ENCODE assay signal across 8 cellular contexts in genomic region chr5:176647030-176647869, GRCh38. TPM values are rescaled to one million over a fixed set of nuclear protein-coding genes. Genes with fewer than 3 reads are reported as not detected.
A peak's percentile ranks its signal among the peaks of the same experiment; 100 is the strongest.
DNase-seq lines count a peak whose midpoint lies in the region; ATAC-seq and TF ChIP-seq lines count a peak whose summit lies in the region.

TSPAN17 (plus strand) TSS chr5:176647484; CDS start chr5:176647616, 132 bp downstream.

- no peaks in the 10 kb centered on the region for H3K36me3 ChIP-seq in KMS-11 (ENCODE audit: insufficient read depth)
- peaks cover 3% of the 10 kb centered on the region; the same call in 1 of the 2 replicates for H3K36me3 ChIP-seq in Panc1 (ENCODE audit: control insufficient read depth, insufficient read depth, low read length)
- H3K36me3 ChIP-seq in esophagus (ENCODE audit: control insufficient read depth in 2 of 2, insufficient read depth in 2 of 2, low read length in 1 of 2): no peaks in the 10 kb centered on the region
- no peaks in the 10 kb centered on the region for H3K36me3 ChIP-seq in muscle layer of colon (ENCODE audit: insufficient read depth, low read length)

- intact Hi-C loops in Panc1 (cut with micrococcal nuclease; ENCODE audit: unreplicated experiment): no loop called here

- 0 out of 2 replicates have a peak, but pooled peaks have one; percentile 15 for TF ChIP-seq CTCF in KMS-11 (conservative IDR thresholded peaks at IDR 0.05; ENCODE audit: low read depth, low read length)
- TF ChIP-seq CTCF in Panc1 (IDR thresholded peaks at IDR 0.05): no peak

- DNase-seq in DMS79 (lab: John Stamatoyannopoulos, UW): peak; percentile 87
- peak; percentile 82 for DNase-seq in Panc1 (ENCODE audit: low read depth, low spot score)
- DNase-seq in activated T-cell treated with anti-CD3 and anti-CD28 coated beads, Interleukin-2, amount 50 U/mL, for 4 hours: peak; percentile 98
- DNase-seq in stimulated activated CD8-positive, alpha-beta memory T cell treated with anti-CD3 and anti-CD28 coated beads, Interleukin-7, amount 100 ng/mL, for 24 hours (ENCODE audit: low read depth): peak; percentile 99

- CTCF ChIA-PET in Panc1 (lab: Charles Lee): interaction anchor here (0.9 to 2.3 kb wide), 2 partner anchors 14 to 73 kb away, joined by 9 to 17 read pairs; no protein-coding TSS in a partner anchor

- no peaks in the 10 kb centered on the region for H3K9me3 Mint-ChIP-seq in activated T-cell treated with anti-CD3 and anti-CD28 coated beads, Interleukin-2, amount 50 U/mL, for 4 hours

- no peak within 1 kb of the TSS for H3K4me3 ChIP-seq in KMS-11 (IDR thresholded peaks at IDR 0.05; ENCODE audit: insufficient read depth, low read depth, low read length)
- peak within 1 kb of the TSS; percentile 78 to 89 for H3K4me3 ChIP-seq in Panc1 (ENCODE audit: low read depth in 2 of 2, low read length in 2 of 2)
- H3K4me3 ChIP-seq in esophagus (ENCODE audit: low read depth in 1 of 2, low read length in 2 of 2): peak within 1 kb of the TSS; percentile 55 to 80
- H3K4me3 ChIP-seq in muscle layer of colon (ENCODE audit: low read depth in 1 of 2, low read length in 2 of 2): peak within 1 kb of the TSS; percentile 83 to 84

- POLR2A ChIA-PET in Panc1 (lab: Charles Lee): no interaction called here

- peak within 1 kb of the TSS; percentile 61 for H3K4me2 ChIP-seq in KMS-11

- peak within 1 kb of the TSS; percentile 86 for H3K4me3 Mint-ChIP-seq in activated T-cell treated with anti-CD3 and anti-CD28 coated beads, Interleukin-2, amount 50 U/mL, for 4 hours

- BruUV-seq in Panc1 (replicated peaks; lab: Mats Ljungman, UMichigan): no TSS peak

- peak within 1 kb of the TSS; percentile 77 for H2AFZ ChIP-seq in KMS-11 (ENCODE audit: low read depth)

- no peaks in the 10 kb centered on the region for H4K20me1 ChIP-seq in KMS-11 (ENCODE audit: insufficient read depth)

- in situ Hi-C loops in Panc1 (cut with HindIII; ENCODE audit: low pct_unique_long_range_greater_than_20kb, low sequenced_read_pairs): no loop called here

- H3K27ac ChIP-seq in KMS-11: no peak within 1 kb of the TSS
- H3K27ac ChIP-seq in Panc1 (ENCODE audit: low read length): peak within 1 kb of the TSS; percentile 86
- peak within 1 kb of the TSS; percentile 56 to 64 for H3K27ac ChIP-seq in esophagus (ENCODE audit: low read depth in 2 of 2, low read length in 1 of 2)
- H3K27ac ChIP-seq in muscle layer of colon (ENCODE audit: low read depth, low read length): peak within 1 kb of the TSS; percentile 93

- H3K27me3 Mint-ChIP-seq in activated T-cell treated with anti-CD3 and anti-CD28 coated beads, Interleukin-2, amount 50 U/mL, for 4 hours (ENCODE audit: low read depth): no peaks in the 10 kb centered on the region

- H3K36me3 Mint-ChIP-seq in activated T-cell treated with anti-CD3 and anti-CD28 coated beads, Interleukin-2, amount 50 U/mL, for 4 hours (ENCODE audit: insufficient read depth): no peaks in the 10 kb centered on the region

- peaks cover 50% of the 10 kb centered on the region for H3K4me1 Mint-ChIP-seq in activated T-cell treated with anti-CD3 and anti-CD28 coated beads, Interleukin-2, amount 50 U/mL, for 4 hours (ENCODE audit: low read depth)

- 0 to 1% methylated on average over 44 to 64 of the region's 64 CpGs for WGBS in esophagus, 2 donors

- H3K9ac ChIP-seq in KMS-11: peak within 1 kb of the TSS; percentile 53; the same call in 1 of the 2 replicates
- peak within 1 kb of the TSS; percentile 52 for H3K9ac ChIP-seq in muscle layer of colon (ENCODE audit: low read length)

- no peaks in the 10 kb centered on the region for H3K79me2 ChIP-seq in KMS-11 (ENCODE audit: insufficient read depth, low read depth)

- H3K9me3 ChIP-seq in Panc1 (ENCODE audit: control insufficient read depth, insufficient read depth, low read depth, low read length) (no peaks in the 10 kb centered on the region), esophagus (ENCODE audit: control insufficient read depth in 2 of 2, insufficient read depth in 1 of 2, low read depth in 1 of 2, low read length in 1 of 2) (no peaks in the 10 kb centered on the region), muscle layer of colon (ENCODE audit: low read length) (no peaks in the 10 kb centered on the region)

- peak; percentile 96 for ATAC-seq in GM21737 (IDR thresholded peaks at IDR 0.05; ENCODE audit: unreplicated experiment)
- ATAC-seq in Panc1: peak; percentile 95
- ATAC-seq in activated T-cell treated with anti-CD3 and anti-CD28 coated beads, Interleukin-2, amount 50 U/mL, for 4 hours: peak; percentile 93 to 94

- H3K27me3 ChIP-seq in KMS-11 (ENCODE audit: insufficient read depth, low read depth) (no peaks in the 10 kb centered on the region), Panc1 (ENCODE audit: control insufficient read depth, insufficient read depth, low read length) (no peaks in the 10 kb centered on the region), esophagus (ENCODE audit: control insufficient read depth in 1 of 2, insufficient read depth in 2 of 2, low read length in 2 of 2) (no peaks in the 10 kb centered on the region), muscle layer of colon (ENCODE audit: control insufficient read depth in 1 of 2, insufficient read depth in 2 of 2, low read length in 2 of 2) (no peaks in the 10 kb centered on the region)

- H3K4me1 ChIP-seq in KMS-11 (ENCODE audit: low read depth, poor library complexity, severe bottlenecking) (peaks cover 15% of the 10 kb centered on the region), Panc1 (ENCODE audit: control insufficient read depth, insufficient read depth, low read length) (peaks cover 18% of the 10 kb centered on the region), esophagus (ENCODE audit: control insufficient read depth in 2 of 2, insufficient read depth in 2 of 2, low read length in 1 of 2) (peaks cover 12 to 13% of the 10 kb centered on the region in 2 donors), muscle layer of colon (ENCODE audit: insufficient read depth, low read length) (peaks cover 17% of the 10 kb centered on the region)

RNA-seq across cellular contexts. Expression of gene TSPAN17, which starts in this region (rescaled TPM):
- 64.7 TPM for total RNA-seq in Panc1 (2021; ENCODE audit: unreplicated experiment)
- polyA plus RNA-seq in Panc1 (2012; ENCODE audit: insufficient read length): 61.7 TPM
- total RNA-seq in activated T-cell treated with anti-CD3 and anti-CD28 coated beads, Interleukin-2, amount 50 U/mL, for 4 hours: 10 to 100 TPM; 18.3 to 28.0 (median 24.1) TPM
- polyA plus RNA-seq in esophagus: 10 to 100 TPM; 15.7 to 21.3 TPM
